8 cellular contexts compared by ENCODE assay signal in the genomic region with DNA sequence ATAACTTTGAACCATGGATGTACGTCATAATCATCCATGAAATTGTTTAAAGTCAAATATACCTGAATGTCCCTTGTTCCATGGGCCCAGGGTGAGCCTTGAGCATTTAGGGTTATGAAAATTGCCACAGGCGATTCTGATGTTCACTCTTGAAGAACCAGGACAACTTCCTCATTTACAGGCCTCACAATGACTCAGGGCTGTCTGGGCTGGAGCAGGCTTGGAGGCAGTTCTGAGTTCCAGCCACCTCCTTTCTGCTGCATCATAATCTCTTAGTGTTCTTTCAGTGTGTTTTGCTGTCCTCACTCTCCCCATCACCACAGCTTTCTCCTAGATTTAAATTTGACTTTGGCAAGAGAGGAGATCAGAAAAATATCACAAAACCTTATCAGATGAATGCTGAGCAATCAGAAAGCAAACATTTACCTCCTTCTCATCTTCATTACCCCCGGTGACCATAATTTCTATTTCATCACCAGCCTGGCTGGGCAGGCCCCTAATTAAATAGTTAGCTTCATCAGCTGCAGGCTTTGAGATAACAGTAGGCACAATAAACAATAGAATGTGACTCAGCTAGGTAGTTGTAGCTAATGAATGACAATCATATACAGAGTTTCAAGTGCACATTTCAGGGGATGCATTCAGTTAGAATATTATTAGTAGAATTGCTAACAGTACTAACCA.
DNase-seq lines count a peak whose midpoint lies in the region; ATAC-seq and TF ChIP-seq lines count a peak whose summit lies in the region.

No MANE protein-coding gene starts in this region.

- BruUV-seq in PC-9 (replicated peaks; lab: Mats Ljungman, UMichigan): no TSS peak

- no peak for TF ChIP-seq CTCF in psoas muscle (IDR thresholded peaks at IDR 0.05)
- no peak for TF ChIP-seq CTCF in PC-9 (conservative IDR thresholded peaks at IDR 0.05)

- POLR2A ChIA-PET in PC-9 (lab: Charles Lee; ENCODE audit: unreplicated experiment): interaction anchor here (0.6 kb wide), 1 partner anchor 87 kb away, joined by 3 read pairs; no protein-coding TSS in a partner anchor

- in situ Hi-C loops in KBM-7 (cut with MboI; ENCODE audit: low pct_unique_long_range_greater_than_20kb, low sequenced_read_pairs): no loop called here

- H3K4me3 ChIP-seq in psoas muscle (no peak overlapping the region), PC-9 (no peak overlapping the region)

- H2AFZ ChIP-seq in PC-9: no peak overlapping the region

- CTCF ChIA-PET in PC-9 (lab: Charles Lee): no interaction called here

- H3K9me3 ChIP-seq in psoas muscle (no peaks in the 10 kb centered on the region), PC-9 (ENCODE audit: insufficient read depth, low read depth) (no peaks in the 10 kb centered on the region)

- ATAC-seq in GM19025 (IDR thresholded peaks at IDR 0.05; ENCODE audit: low read depth, unreplicated experiment) (peak; percentile 70), HG02678 (IDR thresholded peaks at IDR 0.05; ENCODE audit: unreplicated experiment) (peak; percentile 75), GM18873 (IDR thresholded peaks at IDR 0.05; ENCODE audit: low FRiP score, unreplicated experiment) (no peak), psoas muscle (no peak)

- no peak overlapping the region for H3K27ac ChIP-seq in psoas muscle
- no peak overlapping the region for H3K27ac ChIP-seq in PC-9

- H3K9me2 ChIP-seq in PC-9 (ENCODE audit: insufficient read depth): no peaks in the 10 kb centered on the region

- DNase-seq in KBM-7 (peak; percentile 18), occipital lobe (lab: John Stamatoyannopoulos, UW) (peak; percentile 6), NCI-H2107 (lab: John Stamatoyannopoulos, UW) (no peak), psoas muscle (no peak), PC-9 (no peak)

- H3K4me2 ChIP-seq in PC-9: no peak overlapping the region

- H3K4me1 ChIP-seq in psoas muscle (no peaks in the 10 kb centered on the region), PC-9 (replicated peaks; ENCODE audit: insufficient read depth) (no peaks in the 10 kb centered on the region)

- no peaks in the 10 kb centered on the region for H3K36me3 ChIP-seq in psoas muscle (ENCODE audit: insufficient read depth in 1 of 2, low read depth in 1 of 2)
- no peaks in the 10 kb centered on the region for H3K36me3 ChIP-seq in PC-9 (ENCODE audit: low read depth)

- WGBS in psoas muscle, 3 donors: 64 to 76% (median 64%) methylated on average over 3 of the region's 3 CpGs

- H3K27me3 ChIP-seq in psoas muscle (ENCODE audit: insufficient read depth in 3 of 3, low read length in 2 of 3): no peaks in the 10 kb centered on the region
- H3K27me3 ChIP-seq in PC-9 (ENCODE audit: insufficient read depth, low read depth): no peaks in the 10 kb centered on the region

- no peaks in the 10 kb centered on the region for H3K79me2 ChIP-seq in PC-9 (ENCODE audit: low read depth)

- H3F3A ChIP-seq in PC-9 (ENCODE audit: insufficient read depth, low read depth): no peaks in the 10 kb centered on the region

- no peaks in the 10 kb centered on the region for H4K20me1 ChIP-seq in PC-9 (ENCODE audit: insufficient read depth)

- intact Hi-C loops in psoas muscle (cut with DNase I): no loop called here
- intact Hi-C loops in PC-9 (cut with micrococcal nuclease; ENCODE audit: unreplicated experiment): no loop called here

Comparison
In these comparisons a context has a peak if more than half of its experiments do, and no peak if none do; other contexts are left out.
1. ATAC-seq: peak in GM19025 (single experiment) and HG02678 (single experiment); none in GM18873 (single experiment) and psoas muscle (0 of 4).
2. DNase-seq: peak in KBM-7 (single experiment) and occipital lobe (single experiment); none in NCI-H2107 (single experiment), psoas muscle (0 of 2) and PC-9 (0 of 2).